ENCODE assay signal across 9 cellular contexts in the genomic region with DNA sequence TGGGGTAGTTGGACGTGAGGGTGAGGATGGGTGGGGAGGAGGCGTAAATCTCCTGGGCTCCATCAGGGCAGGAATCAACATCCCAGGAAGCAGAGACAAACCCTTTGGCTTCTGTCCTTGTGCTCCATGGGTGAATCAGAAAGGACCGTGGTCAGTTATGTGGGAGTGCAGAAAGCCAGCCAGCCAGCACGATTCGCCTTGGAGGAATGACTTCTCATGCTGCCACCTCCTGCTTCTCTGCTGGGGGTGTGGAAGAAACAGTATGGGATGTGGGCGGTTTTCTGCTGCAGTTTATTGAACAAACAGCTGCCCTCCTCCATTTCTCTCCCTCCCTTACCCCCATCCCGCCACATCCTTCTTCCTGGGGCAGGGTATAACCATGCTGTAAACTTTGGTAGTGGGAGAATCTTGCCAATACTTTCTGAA.
DNase-seq lines count a peak whose midpoint lies in the region; ATAC-seq, FAIRE-seq and TF ChIP-seq lines count a peak whose summit lies in the region.
"Had no signal": no experiment of that assay in that cellular context is flagged by ENCODE, and none has a peak within 500 bp of the region (broad histone marks: within the 10 kb centered on the region; RNA-seq: fewer than 3 reads in every experiment).

No MANE protein-coding gene starts in this region.

- no peak overlapping the region for H2AFZ ChIP-seq in GM12878 (ENCODE audit: control insufficient read depth, low read depth, low read length)
- H2AFZ ChIP-seq in hepatocyte: no peak overlapping the region

- RAD21 ChIA-PET in GM12878 (lab: Charles Lee; ENCODE audit: unreplicated experiment): no interaction called here

- intact Hi-C loops in GM12878 (cut with micrococcal nuclease; ENCODE audit: unreplicated experiment): no loop called here

- CTCF ChIA-PET in GM12878 (lab: Yijun Ruan, JAX): no interaction called here

- in situ Hi-C loops in GM12878 (cut with MboI): no loop called here

- TF ChIP-seq CTCF in GM12878 (IDR thresholded peaks at IDR 0.05 in 2 of 3, conservative IDR thresholded peaks at IDR 0.05 in 1 of 3; ENCODE audit: control insufficient read depth in 2 of 3, extremely low read depth in 1 of 3, insufficient read depth in 1 of 3, low read depth in 3 of 3, low read length in 3 of 3) (no peak), hepatocyte (IDR thresholded peaks at IDR 0.05; ENCODE audit: poor library complexity) (no peak)

- no peak for TF ChIP-seq EP300 in GM12878 (IDR thresholded peaks at IDR 0.05; ENCODE audit: borderline replicate concordance in 1 of 2, control insufficient read depth in 1 of 2, low read depth in 2 of 2, low read length in 2 of 2)

- no TSS peak for BruUV-seq in GM12878 (replicated peaks; lab: Mats Ljungman, UMichigan)

- no peaks in the 10 kb centered on the region for H4K20me1 ChIP-seq in GM12878 (ENCODE audit: control insufficient read depth, insufficient read depth)
- no peaks in the 10 kb centered on the region for H4K20me1 ChIP-seq in hepatocyte (ENCODE audit: insufficient read depth, poor library complexity, severe bottlenecking)

- no peaks in the 10 kb centered on the region for H3K79me2 ChIP-seq in GM12878 (ENCODE audit: control insufficient read depth, insufficient read depth, low read length)
- H3K79me2 ChIP-seq in hepatocyte: no peaks in the 10 kb centered on the region

- no peaks in the 10 kb centered on the region for H3K9me2 ChIP-seq in hepatocyte (replicated peaks; ENCODE audit: insufficient read depth)

- no peak overlapping the region for H3K4me2 ChIP-seq in GM12878 (ENCODE audit: control insufficient read depth, insufficient read depth)
- peak overlapping the region; percentile 43 for H3K4me2 ChIP-seq in hepatocyte

- TF ChIP-seq RAD21 in GM12878 (IDR thresholded peaks at IDR 0.05; ENCODE audit: insufficient read depth, low read depth, low read length): no peak

- H3K9me3 ChIP-seq in GM12878 (replicated peaks; ENCODE audit: control insufficient read depth, insufficient read depth, low read length): no peaks in the 10 kb centered on the region
- no peaks in the 10 kb centered on the region for H3K9me3 ChIP-seq in hepatocyte (ENCODE audit: low read depth)
- H3K9me3 ChIP-seq in stomach smooth muscle (ENCODE audit: control insufficient read depth in 2 of 2, low read length in 2 of 2): no peaks in the 10 kb centered on the region

- WGBS in GM12878 (ENCODE audit: insufficient coverage, insufficient replicate concordance, low lambda C conversion rate, missing lambda C conversion rate): 10% methylated on average over 6 of the region's 7 CpGs
- 66% methylated on average over 7 of the region's 7 CpGs for WGBS in hepatocyte (ENCODE audit: low lambda C conversion rate, missing lambda C conversion rate)

- no peak for TF ChIP-seq POLR2A in GM12878 (IDR thresholded peaks at IDR 0.05; ENCODE audit: low read depth, low read length)

- H3K27ac ChIP-seq in GM12878 (ENCODE audit: control insufficient read depth, insufficient read depth) (no peak overlapping the region), hepatocyte (peak overlapping the region; percentile 42), stomach smooth muscle (ENCODE audit: low read length) (peak overlapping the region; percentile 55)

- H3K4me1 ChIP-seq in GM12878 (ENCODE audit: control insufficient read depth, insufficient read depth, low read length): no peaks in the 10 kb centered on the region
- H3K4me1 ChIP-seq in hepatocyte (ENCODE audit: insufficient read depth): peaks cover 20% of the 10 kb centered on the region
- peaks cover 16% of the 10 kb centered on the region for H3K4me1 ChIP-seq in stomach smooth muscle (ENCODE audit: control insufficient read depth, insufficient read depth, low read length)

- H3K36me3 ChIP-seq in GM12878 (ENCODE audit: control insufficient read depth in 2 of 2, insufficient read depth in 2 of 2, low read length in 1 of 2): no peaks in the 10 kb centered on the region
- no peaks in the 10 kb centered on the region for H3K36me3 ChIP-seq in hepatocyte (replicated peaks; ENCODE audit: insufficient read depth, low read depth)
- no peaks in the 10 kb centered on the region for H3K36me3 ChIP-seq in stomach smooth muscle (ENCODE audit: control insufficient read depth in 2 of 2, insufficient read depth in 2 of 2, low read length in 2 of 2)

- H3K9ac ChIP-seq in GM12878 (ENCODE audit: control insufficient read depth, insufficient read depth, low read length) (no peak overlapping the region), stomach smooth muscle (ENCODE audit: low read length in 2 of 2) (no peak overlapping the region)

- no peak for FAIRE-seq in GM12878 (lab: Jason Lieb, UNC)

- ATAC-seq in GM12878: no peak
- ATAC-seq in GM18519 (IDR thresholded peaks at IDR 0.05; ENCODE audit: low FRiP score, unreplicated experiment): no peak
- ATAC-seq: activated T-cell treated with anti-CD3 and anti-CD28 coated beads, Interleukin-2, amount 50 U/mL, for 72 hours had no signal

- POLR2A ChIA-PET in GM12878 (lab: Charles Lee): interaction anchor here (0.7 kb wide), 1 partner anchor 15 kb away, joined by 5 read pairs; no protein-coding TSS in a partner anchor

- H3K4me3 ChIP-seq in GM12878 (no peak overlapping the region), hepatocyte (no peak overlapping the region), stomach smooth muscle (ENCODE audit: low read length in 2 of 2) (no peak overlapping the region)

- SMC1A ChIA-PET in GM12878 (lab: Charles Lee; ENCODE audit: uncharacterized antibody, unreplicated experiment): interaction anchor here (1.0 to 1.5 kb wide), 2 partner anchors 51 to 270 kb away, joined by 3 to 4 read pairs; no protein-coding TSS in a partner anchor

- DNase-seq in HS-5 (ENCODE audit: low read depth) (peak; percentile 45), GM12878 (ENCODE audit: low read depth, low spot score) (no peak), hepatocyte (ENCODE audit: low spot score) (no peak), NCI-H774 (lab: John Stamatoyannopoulos, UW) (no peak), NOMO-1 treated with dmso at 0.1 percent for 144 hours (lab: John Stamatoyannopoulos, UW; ENCODE audit: unreplicated experiment) (no peak)
- no peak for DNase-seq in activated naive CD4-positive, alpha-beta T cell (lab: John Stamatoyannopoulos, UW)
- DNase-seq: activated T-cell treated with anti-CD3 and anti-CD28 coated beads, Interleukin-2, amount 50 U/mL, for 72 hours had no signal

- H3K27me3 ChIP-seq in GM12878 (replicated peaks in 1 of 2; ENCODE audit: control insufficient read depth in 2 of 2, insufficient read depth in 2 of 2, low read length in 1 of 2) (no peaks in the 10 kb centered on the region), hepatocyte (no peaks in the 10 kb centered on the region), stomach smooth muscle (ENCODE audit: control insufficient read depth in 1 of 2, insufficient read depth in 2 of 2, low read length in 2 of 2) (no peaks in the 10 kb centered on the region)

TF ChIP-seq in GM12878, 131 proteins besides CTCF, POLR2A, EP300 and RAD21:
- 0 out of 2 replicates have a peak, but pooled peaks have one; percentile 21 for TF ChIP-seq EED (IDR thresholded peaks at IDR 0.05; ENCODE audit: low read depth)
- TF ChIP-seq NFYA (IDR thresholded peaks at IDR 0.05; ENCODE audit: borderline replicate concordance, low read depth, low read length): no peak
- no peak for TF ChIP-seq RBBP5 (conservative IDR thresholded peaks at IDR 0.05)
- no peak for TF ChIP-seq MYB (IDR thresholded peaks at IDR 0.05; ENCODE audit: borderline replicate concordance, low read depth, low read length)
- TF ChIP-seq, protein P1, sequence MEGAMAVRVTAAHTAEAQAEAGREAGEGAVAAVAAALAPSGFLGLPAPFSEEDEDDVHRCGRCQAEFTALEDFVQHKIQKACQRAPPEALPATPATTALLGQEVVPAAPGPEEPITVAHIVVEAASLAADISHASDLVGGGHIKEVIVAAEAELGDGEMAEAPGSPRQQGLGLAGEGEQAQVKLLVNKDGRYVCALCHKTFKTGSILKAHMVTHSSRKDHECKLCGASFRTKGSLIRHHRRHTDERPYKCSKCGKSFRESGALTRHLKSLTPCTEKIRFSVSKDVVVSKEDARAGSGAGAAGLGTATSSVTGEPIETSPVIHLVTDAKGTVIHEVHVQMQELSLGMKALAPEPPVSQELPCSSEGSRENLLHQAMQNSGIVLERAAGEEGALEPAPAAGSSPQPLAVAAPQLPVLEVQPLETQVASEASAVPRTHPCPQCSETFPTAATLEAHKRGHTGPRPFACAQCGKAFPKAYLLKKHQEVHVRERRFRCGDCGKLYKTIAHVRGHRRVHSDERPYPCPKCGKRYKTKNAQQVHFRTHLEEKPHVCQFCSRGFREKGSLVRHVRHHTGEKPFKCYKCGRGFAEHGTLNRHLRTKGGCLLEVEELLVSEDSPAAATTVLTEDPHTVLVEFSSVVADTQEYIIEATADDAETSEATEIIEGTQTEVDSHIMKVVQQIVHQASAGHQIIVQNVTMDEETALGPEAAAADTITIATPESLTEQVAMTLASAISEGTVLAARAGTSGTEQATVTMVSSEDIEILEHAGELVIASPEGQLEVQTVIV (IDR thresholded peaks at IDR 0.05; ENCODE audit: borderline replicate concordance, partially characterized antibody): no peak
